18 cellular contexts compared by ENCODE assay signal in genomic region chr17:2874211-2874686, GRCh38.
DNase-seq lines count a peak whose midpoint lies in the region; ATAC-seq and TF ChIP-seq lines count a peak whose summit lies in the region.
"Had no signal": no experiment of that assay in that cellular context is flagged by ENCODE, and none has a peak within 500 bp of the region (broad histone marks: within the 10 kb centered on the region; RNA-seq: fewer than 3 reads in every experiment).

No MANE protein-coding gene starts in this region.

- H3K27ac Mint-ChIP-seq in central memory CD8-positive, alpha-beta T cell (ENCODE audit: low read depth): peak overlapping the region; percentile 27
- H3K27ac Mint-ChIP-seq in type B pancreatic cell: peak overlapping the region; percentile 83

- H3K27me3 Mint-ChIP-seq in central memory CD8-positive, alpha-beta T cell: no peaks in the 10 kb centered on the region
- H3K27me3 Mint-ChIP-seq in type B pancreatic cell: peaks cover 5% of the 10 kb centered on the region
- H3K27me3 Mint-ChIP-seq: CD4-positive, CD25-positive, alpha-beta regulatory T cell had no signal

- H3K4me3 Mint-ChIP-seq in central memory CD8-positive, alpha-beta T cell: no peak overlapping the region
- no peak overlapping the region for H3K4me3 Mint-ChIP-seq in type B pancreatic cell

- no peaks in the 10 kb centered on the region for H3K9me3 Mint-ChIP-seq in central memory CD8-positive, alpha-beta T cell
- H3K9me3 Mint-ChIP-seq in type B pancreatic cell: no peaks in the 10 kb centered on the region

- DNase-seq in Right ventricle myocardium superior: no peak
- no peak for DNase-seq in cardiac septum (ENCODE audit: low spot score)
- DNase-seq in central memory CD8-positive, alpha-beta T cell (ENCODE audit: low spot score in 2 of 2): no peak
- peak; percentile 98 for DNase-seq in islet precursor cell
- no peak for DNase-seq in type B pancreatic cell (ENCODE audit: extremely low spot score, unreplicated experiment)
- no peak for DNase-seq in NCI-H1436 treated with DMSO at 0.1 percent for 48 hours (lab: John Stamatoyannopoulos, UW)
- DNase-seq: activated CD4-positive, alpha-beta T cell treated with anti-CD3 and anti-CD28 coated beads for 4 hours; activated naive CD4-positive, alpha-beta T cell treated with anti-CD3 and anti-CD28 coated beads, Interleukin-2, amount 50 U/mL, for 16 hours; activated T-cell treated with anti-CD3 and anti-CD28 coated beads for 4 hours; CD4-positive, CD25-positive, alpha-beta regulatory T cell; DND-41; effector CD8-positive, alpha-beta T cell; NCI-H1048; occipital lobe; stimulated activated CD4-positive, alpha-beta T cell treated with anti-CD3 and anti-CD28 coated beads, Interleukin-4, amount 100 ng/mL, for 4 hours had no signal

- TF ChIP-seq CTCF in type B pancreatic cell (conservative IDR thresholded peaks at IDR 0.05): no peak

- intact Hi-C loops in Right ventricle myocardium superior (cut with DNase I): no loop called here
- intact Hi-C loops in cardiac septum (cut with DNase I): no loop called here

- H3K36me3 Mint-ChIP-seq in central memory CD8-positive, alpha-beta T cell (ENCODE audit: insufficient read depth): peaks cover 15% of the 10 kb centered on the region
- H3K36me3 Mint-ChIP-seq in type B pancreatic cell: no peaks in the 10 kb centered on the region

- H3K4me1 Mint-ChIP-seq in central memory CD8-positive, alpha-beta T cell: peaks cover 57% of the 10 kb centered on the region
- peaks cover 8% of the 10 kb centered on the region for H3K4me1 Mint-ChIP-seq in type B pancreatic cell (ENCODE audit: unreplicated experiment)

- ATAC-seq in Right ventricle myocardium superior (ENCODE audit: poor library complexity) (peak; percentile 21), HG02588 (IDR thresholded peaks at IDR 0.05; ENCODE audit: unreplicated experiment) (no peak), GM19463 (IDR thresholded peaks at IDR 0.05; ENCODE audit: unreplicated experiment) (no peak)
- no peak for ATAC-seq in central memory CD8-positive, alpha-beta T cell (replicated peaks; ENCODE audit: extremely low read depth, poor library complexity, severe bottlenecking)
- ATAC-seq: HCT116 had no signal
